ENCODE assay signal across 9 cellular contexts in genomic region chr17:50944902-50945720, GRCh38.
DNase-seq lines count a peak whose midpoint lies in the region; ATAC-seq, FAIRE-seq and TF ChIP-seq lines count a peak whose summit lies in the region.
"Had no signal": no experiment of that assay in that cellular context is flagged by ENCODE, and none has a peak within 500 bp of the region (broad histone marks: within the 10 kb centered on the region; RNA-seq: fewer than 3 reads in every experiment).

No MANE protein-coding gene starts in this region.

- CTCF ChIA-PET in A549 (lab: Yijun Ruan, JAX) = interaction anchor here (0.9 to 28.2 kb wide), 10 partner anchors 9 to 395 kb away, joined by 3 to 1502 read pairs (median 6); partner anchors contain the start of genes NME1 and TOB1

- no peak for ATAC-seq in A549
- no peak for ATAC-seq in HG03135 (IDR thresholded peaks at IDR 0.05; ENCODE audit: unreplicated experiment)
- ATAC-seq in GM21423 (IDR thresholded peaks at IDR 0.05; ENCODE audit: unreplicated experiment) = no peak

- 75% methylated on average over 16 of the region's 18 CpGs for WGBS in A549 (ENCODE audit: missing lambda C conversion rate)
- 60% methylated on average over 18 of the region's 18 CpGs for WGBS in HUES64
- no CpG with 5 or more reads among the region's 18 CpGs for WGBS in neuronal stem cell (ENCODE audit: extremely low coverage in 2 of 2, insufficient read length in 2 of 2, insufficient replicate concordance in 1 of 2), 2 donors

- no peak overlapping the region for H4K91ac ChIP-seq in neuronal stem cell (ENCODE audit: low read depth, low read length, poor library complexity)

- H3K9ac ChIP-seq in HUES64 (ENCODE audit: low read depth, low read length) = no peak overlapping the region
- H3K9ac ChIP-seq in neuronal stem cell (ENCODE audit: low read depth, low read length, poor library complexity) = no peak overlapping the region

- H3K4me1 ChIP-seq in A549 (peaks cover 78% of the 10 kb centered on the region), HUES64 (ENCODE audit: insufficient read depth, low read length) (peaks cover 13% of the 10 kb centered on the region; the same call in 1 of the 2 replicates), neuronal stem cell (ENCODE audit: control insufficient read depth in 2 of 2, insufficient read depth in 1 of 2, low read depth in 1 of 2, low read length in 2 of 2) (peaks cover 17 to 26% of the 10 kb centered on the region in 2 donors)

- TF ChIP-seq POLR2A in A549 (IDR thresholded peaks at IDR 0.05; ENCODE audit: low read length) = no peak

- peak overlapping the region; percentile 89 for H3K23ac ChIP-seq in neuronal stem cell (ENCODE audit: low read depth, low read length, poor library complexity)

- POLR2A ChIA-PET in A549 (lab: Yijun Ruan, JAX) = interaction anchor here (0.6 to 18.7 kb wide), 21 partner anchors 9 to 306 kb away, joined by 3 to 648 read pairs (median 5); partner anchors contain the start of genes SPAG9 and TOB1

- H3K27ac ChIP-seq in A549 (peak overlapping the region; percentile 96 to 98), HUES64 (ENCODE audit: low read depth, low read length) (no peak overlapping the region), dorsolateral prefrontal cortex (peak overlapping the region in 58 of 59 donors; percentile 85 to 99 (median 96)), neuronal stem cell (replicated peaks; ENCODE audit: low read length) (no peak overlapping the region)

- H2BK5ac ChIP-seq in neuronal stem cell (ENCODE audit: low read length) = no peak overlapping the region

- H3K9me3 ChIP-seq in A549 (no peaks in the 10 kb centered on the region), HUES64 (ENCODE audit: insufficient read depth, low read depth, low read length) (no peaks in the 10 kb centered on the region), neuronal stem cell (replicated peaks in 1 of 2; ENCODE audit: control insufficient read depth in 2 of 2, insufficient read depth in 1 of 2, low read depth in 1 of 2, low read length in 2 of 2) (no peaks in the 10 kb centered on the region)

- peak overlapping the region; percentile 66 for H3K4ac ChIP-seq in neuronal stem cell (ENCODE audit: low read length)

- DNase-seq in A549 (ENCODE audit: low read depth in 1 of 2, low spot score in 1 of 2) (no peak), dorsolateral prefrontal cortex (peak in 3 of 10 donors; percentile 12 to 16 (median 13)), neuronal stem cell (ENCODE audit: low spot score) (no peak), NCI-H446 treated with DMSO at 0.1 percent for 48 hours (lab: John Stamatoyannopoulos, UW) (no peak), UCSD-AML1 (lab: John Stamatoyannopoulos, UW; ENCODE audit: unreplicated experiment) (no peak)

- H3K27me3 ChIP-seq in HUES64 (ENCODE audit: insufficient read depth, low read length) (peaks cover 20% of the 10 kb centered on the region), dorsolateral prefrontal cortex (no peaks in the 10 kb centered on the region), neuronal stem cell (ENCODE audit: control insufficient read depth in 3 of 3, insufficient read depth in 3 of 3, low read depth in 1 of 3, low read length in 3 of 3) (peaks cover 0 to 2% (median 2%) of the 10 kb centered on the region in 3 experiments)

- H2BK120ac ChIP-seq in neuronal stem cell (ENCODE audit: low read depth, low read length) = peak overlapping the region; percentile 99

- H2BK12ac ChIP-seq in neuronal stem cell (ENCODE audit: low read length) = peak overlapping the region; percentile 99

- no peaks in the 10 kb centered on the region for H3K36me3 ChIP-seq in HUES64 (ENCODE audit: insufficient read depth, low read length)
- H3K36me3 ChIP-seq in neuronal stem cell (replicated peaks in 1 of 2; ENCODE audit: control insufficient read depth in 2 of 2, insufficient read depth in 2 of 2, low read length in 2 of 2) = no peaks in the 10 kb centered on the region

- TF ChIP-seq RAD21 in A549 (conservative IDR thresholded peaks at IDR 0.05 in 1 of 2, IDR thresholded peaks at IDR 0.05 in 1 of 2) = no peak

- peak overlapping the region; percentile 17 for H3K14ac ChIP-seq in neuronal stem cell (ENCODE audit: low read length)

- H3K4me2 ChIP-seq in A549 (peak overlapping the region; percentile 92), neuronal stem cell (ENCODE audit: insufficient read depth, low read length, poor library complexity, severe bottlenecking) (peak overlapping the region; percentile 73)

- intact Hi-C loops in dorsolateral prefrontal cortex (cut with DNase I) = loop anchor here in 1 of 2 donors (2.0 kb wide), 1 partner anchor 82 kb away; no protein-coding TSS in a partner anchor

- H2BK15ac ChIP-seq in neuronal stem cell (ENCODE audit: low read length) = peak overlapping the region; percentile 93

- TF ChIP-seq EP300 in A549 (IDR thresholded peaks at IDR 0.05) = no peak; a peak in 1 of 5 replicates

- H3K18ac ChIP-seq in neuronal stem cell (ENCODE audit: low read length) = peak overlapping the region; percentile 97

- H3K4me3 ChIP-seq in A549 = peak overlapping the region; percentile 53; the same call in 2 of the 3 replicates
- peak overlapping the region; percentile 39; the same call in 1 of the 2 replicates for H3K4me3 ChIP-seq in HUES64 (ENCODE audit: low read length)
- peak overlapping the region in 56 of 59 donors; percentile 44 to 81 (median 66) for H3K4me3 ChIP-seq in dorsolateral prefrontal cortex
- no peak overlapping the region for H3K4me3 ChIP-seq in neuronal stem cell (ENCODE audit: low read length in 2 of 2)

- H2AK5ac ChIP-seq in neuronal stem cell (ENCODE audit: low read depth, low read length) = peak overlapping the region; percentile 97

- H3K79me1 ChIP-seq in neuronal stem cell (ENCODE audit: low read depth, low read length) = no peaks in the 10 kb centered on the region

- TF ChIP-seq CTCF in A549 (IDR thresholded peaks at IDR 0.05) (no peak), dorsolateral prefrontal cortex (IDR thresholded peaks at IDR 0.05 in 54 of 56, conservative IDR thresholded peaks at IDR 0.05 in 2 of 56; ENCODE audit: low read depth in 1 of 56, partially characterized antibody in 56 of 56) (no peak)

- FAIRE-seq in A549 (lab: Jason Lieb, UNC) = no peak
- FAIRE-seq: islet of Langerhans had no signal

- no peak overlapping the region for H4K8ac ChIP-seq in neuronal stem cell (ENCODE audit: low read depth, low read length)

- H2AFZ ChIP-seq in neuronal stem cell (ENCODE audit: low read length) = peak overlapping the region; percentile 88

TF ChIP-seq in A549, 52 proteins besides CTCF, POLR2A, EP300 and RAD21:
- 0 out of 2 replicates have a peak, but pooled peaks have one; percentile 21 for TF ChIP-seq TP53 (CRISPR knock-in tag; IDR thresholded peaks at IDR 0.05)
- no peak for TF ChIP-seq RARB (CRISPR knock-in tag; IDR thresholded peaks at IDR 0.05)

Comparison
In these comparisons a context has a peak if more than half of its experiments do, and no peak if none do; other contexts are left out.
1. H3K27ac ChIP-seq: peak in A549 (2 of 2) and dorsolateral prefrontal cortex (58 of 59); none in HUES64 (single experiment) and neuronal stem cell (single experiment).
2. H3K4me3 ChIP-seq: peak in A549 (single experiment), HUES64 (single experiment) and dorsolateral prefrontal cortex (56 of 59); none in neuronal stem cell (0 of 2).